Comparison of ENCODE assay signal across 15 cellular contexts in the genomic region with DNA sequence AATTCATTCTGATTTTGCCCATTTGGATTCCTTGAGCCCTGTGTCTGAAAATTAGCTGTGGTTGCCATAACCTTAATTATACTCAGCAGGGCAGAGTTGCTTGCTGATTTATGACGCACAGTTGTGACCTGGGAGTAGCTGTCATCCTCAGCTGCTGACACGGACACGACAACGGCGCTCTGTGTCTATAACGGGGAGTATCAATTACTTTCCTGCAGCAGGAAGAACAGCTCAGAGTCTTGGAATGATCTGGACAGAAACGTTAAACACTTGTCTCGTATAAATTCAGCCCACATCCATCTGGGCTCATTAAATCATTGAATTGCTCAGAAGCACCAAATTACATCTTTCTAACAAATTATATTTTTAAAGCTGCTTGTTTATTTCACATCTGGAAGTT.
A peak's percentile ranks its signal among the peaks of the same experiment; 100 is the strongest.
DNase-seq lines count a peak whose midpoint lies in the region; ATAC-seq and TF ChIP-seq lines count a peak whose summit lies in the region.
"Had no signal": no experiment of that assay in that cellular context is flagged by ENCODE, and none has a peak within 500 bp of the region (broad histone marks: within the 10 kb centered on the region; RNA-seq: fewer than 3 reads in every experiment).

No MANE protein-coding gene starts in this region.

- TF ChIP-seq POLR2A in gastrocnemius medialis (IDR thresholded peaks at IDR 0.05): no peak

- H3K4me1 ChIP-seq in gastrocnemius medialis: peaks cover 33 to 35% of the 10 kb centered on the region in 2 donors
- H3K4me1 ChIP-seq: ascending aorta had no signal

- peak; percentile 91 for DNase-seq in ELR (ENCODE audit: low read depth)
- peak; percentile 44 for DNase-seq in NCI-H2227 (lab: John Stamatoyannopoulos, UW; ENCODE audit: unreplicated experiment)
- DNase-seq in fibroblast of gingiva (ENCODE audit: low read depth): peak; percentile 57
- DNase-seq in gastrocnemius medialis: peak; percentile 72 to 80
- DNase-seq: activated CD4-positive, CD25-positive, alpha-beta regulatory T cell treated with anti-CD3 and anti-CD28 coated beads, Interleukin-2, amount 50 U/mL, for 72 hours; activated T-cell treated with anti-CD3 and anti-CD28 coated beads, Interleukin-2, amount 50 U/mL, for 24 hours; glutamatergic neuron; Karpas-422; NCI-H2107 had no signal

- TF ChIP-seq CTCF in gastrocnemius medialis (IDR thresholded peaks at IDR 0.05 in 4 of 5, conservative IDR thresholded peaks at IDR 0.05 in 1 of 5): no peak

- no peaks in the 10 kb centered on the region for H3K9me3 ChIP-seq in gastrocnemius medialis
- H3K9me3 ChIP-seq: ascending aorta, thoracic aorta had no signal

- peak overlapping the region; percentile 46 to 83 (median 70) for H3K27ac ChIP-seq in gastrocnemius medialis
- H3K27ac ChIP-seq: ascending aorta, thoracic aorta had no signal

- in situ Hi-C loops in gastrocnemius medialis (cut with MboI; ENCODE audit: low sequenced_read_pairs in 4 of 4): no loop called here

- no peaks in the 10 kb centered on the region for H3K27me3 ChIP-seq in gastrocnemius medialis
- H3K27me3 ChIP-seq: ascending aorta had no signal

- no peak overlapping the region for H3K4me3 ChIP-seq in gastrocnemius medialis
- H3K4me3 ChIP-seq: ascending aorta, thoracic aorta had no signal

- intact Hi-C loops in gastrocnemius medialis (cut with DNase I; ENCODE audit: low total_unique reads): loop anchor here (5.0 kb wide), 1 partner anchor 45 kb away; no protein-coding TSS in a partner anchor

- H3K36me3 ChIP-seq in gastrocnemius medialis: peaks cover 0 to 3% of the 10 kb centered on the region in 2 donors

- peak; percentile 68 to 91 for ATAC-seq in gastrocnemius medialis
- ATAC-seq in GM19467 (IDR thresholded peaks at IDR 0.05; ENCODE audit: unreplicated experiment): no peak
- ATAC-seq in GM19395 (IDR thresholded peaks at IDR 0.05; ENCODE audit: unreplicated experiment): no peak
- no peak for ATAC-seq in GM18873 (IDR thresholded peaks at IDR 0.05; ENCODE audit: low FRiP score, unreplicated experiment)
- no peak for ATAC-seq in GM21390 (IDR thresholded peaks at IDR 0.05; ENCODE audit: unreplicated experiment)

Comparison
In these comparisons a context has a peak if more than half of its experiments do, and no peak if none do; other contexts are left out.
1. ATAC-seq: peak in gastrocnemius medialis (2 of 2); none in GM19467 (single experiment), GM19395 (single experiment), GM18873 (single experiment) and GM21390 (single experiment).
2. Peak in every context shown above with its lines, with median percentiles within 50 percentile points of each other: DNase-seq.